ENCODE assay signal across 18 cellular contexts in the genomic region with DNA sequence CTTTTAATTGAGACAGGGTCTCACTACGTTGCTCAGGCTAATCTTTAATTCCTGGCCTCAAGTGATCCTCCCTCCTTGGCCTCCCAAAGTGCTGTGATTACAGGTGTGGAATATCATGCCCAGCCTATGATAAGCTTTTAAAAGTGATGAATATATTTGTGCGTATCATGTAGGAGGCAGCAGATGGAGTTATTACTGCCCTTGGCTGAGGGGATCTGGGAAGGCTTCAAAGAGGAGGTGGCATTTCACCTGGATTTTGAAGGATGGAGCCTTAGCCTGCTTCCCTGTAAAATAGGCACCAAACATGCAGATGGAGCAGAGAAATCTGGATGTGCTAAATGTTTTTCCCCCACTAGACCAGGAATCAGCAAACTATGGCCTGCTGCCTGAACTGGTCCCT. TPM values are rescaled to one million over a fixed set of nuclear protein-coding genes. Genes with fewer than 3 reads are reported as not detected.
DNase-seq lines count a peak whose midpoint lies in the region; ATAC-seq and TF ChIP-seq lines count a peak whose summit lies in the region.
"Had no signal": no experiment of that assay in that cellular context is flagged by ENCODE, and none has a peak within 500 bp of the region (broad histone marks: within the 10 kb centered on the region; RNA-seq: fewer than 3 reads in every experiment).

No MANE protein-coding gene starts in this region.

- no peaks in the 10 kb centered on the region for H3K27me3 Mint-ChIP-seq in activated T-cell treated with anti-CD3 and anti-CD28 coated beads, Interleukin-2, amount 50 U/mL, for 24 hours
- H3K27me3 Mint-ChIP-seq in CD4-positive, alpha-beta T cell = no peaks in the 10 kb centered on the region
- no peaks in the 10 kb centered on the region for H3K27me3 Mint-ChIP-seq in T-cell
- no peaks in the 10 kb centered on the region for H3K27me3 Mint-ChIP-seq in effector memory CD8-positive, alpha-beta T cell
- H3K27me3 Mint-ChIP-seq in activated naive CD8-positive, alpha-beta T cell treated with anti-CD3 and anti-CD28 coated beads, Interleukin-2, amount 50 U/mL, for 24 hours = no peaks in the 10 kb centered on the region

- intact Hi-C loops in CD4-positive, alpha-beta T cell (cut with DNase I, micrococcal nuclease) = no loop called here

- H3K4me3 Mint-ChIP-seq in activated T-cell treated with anti-CD3 and anti-CD28 coated beads, Interleukin-2, amount 50 U/mL, for 24 hours = no peak overlapping the region
- H3K4me3 Mint-ChIP-seq in CD4-positive, alpha-beta T cell = no peak overlapping the region
- H3K4me3 Mint-ChIP-seq in T-cell = no peak overlapping the region
- peak overlapping the region in 1 of 2 donors; percentile 19 for H3K4me3 Mint-ChIP-seq in effector memory CD8-positive, alpha-beta T cell
- H3K4me3 Mint-ChIP-seq in activated naive CD8-positive, alpha-beta T cell treated with anti-CD3 and anti-CD28 coated beads, Interleukin-2, amount 50 U/mL, for 24 hours = no peak overlapping the region
- H3K4me3 Mint-ChIP-seq: CD8-positive, alpha-beta T cell had no signal

- H3K9me3 Mint-ChIP-seq in activated T-cell treated with anti-CD3 and anti-CD28 coated beads, Interleukin-2, amount 50 U/mL, for 24 hours = no peaks in the 10 kb centered on the region
- H3K9me3 Mint-ChIP-seq in CD4-positive, alpha-beta T cell = no peaks in the 10 kb centered on the region
- no peaks in the 10 kb centered on the region for H3K9me3 Mint-ChIP-seq in T-cell
- no peaks in the 10 kb centered on the region for H3K9me3 Mint-ChIP-seq in effector memory CD8-positive, alpha-beta T cell
- H3K9me3 Mint-ChIP-seq in activated naive CD8-positive, alpha-beta T cell treated with anti-CD3 and anti-CD28 coated beads, Interleukin-2, amount 50 U/mL, for 24 hours = no peaks in the 10 kb centered on the region
- H3K9me3 Mint-ChIP-seq: CD8-positive, alpha-beta T cell; IgD-negative memory B cell had no signal

- H3K9me3 ChIP-seq in CD4-positive, alpha-beta T cell (ENCODE audit: control insufficient read depth, low read length) = no peaks in the 10 kb centered on the region
- H3K9me3 ChIP-seq: HAP-1 had no signal

- H3K27ac Mint-ChIP-seq in activated T-cell treated with anti-CD3 and anti-CD28 coated beads, Interleukin-2, amount 50 U/mL, for 24 hours = peak overlapping the region; percentile 64
- H3K27ac Mint-ChIP-seq in CD4-positive, alpha-beta T cell = peak overlapping the region; percentile 33
- peak overlapping the region; percentile 71 to 78 for H3K27ac Mint-ChIP-seq in T-cell
- H3K27ac Mint-ChIP-seq in effector memory CD8-positive, alpha-beta T cell = peak overlapping the region; percentile 32 to 71
- no peak overlapping the region for H3K27ac Mint-ChIP-seq in activated naive CD8-positive, alpha-beta T cell treated with anti-CD3 and anti-CD28 coated beads, Interleukin-2, amount 50 U/mL, for 24 hours
- H3K27ac Mint-ChIP-seq: CD8-positive, alpha-beta T cell; IgD-negative memory B cell had no signal

- no peak overlapping the region for H3K27ac ChIP-seq in CD4-positive, alpha-beta T cell (ENCODE audit: low read depth, low read length)

- CTCF ChIA-PET in CD4-positive, alpha-beta T cell (lab: Charles Lee) = interaction anchor here (0.7 to 1.7 kb wide), 3 partner anchors 30 to 129 kb away, joined by 3 to 4 read pairs (median 3); no protein-coding TSS in a partner anchor
- CTCF ChIA-PET in T-cell (lab: Charles Lee) = interaction anchor here in 1 of 2 donors (1.0 to 1.3 kb wide), 2 partner anchors 18 to 128 kb away, joined by 3 read pairs; no protein-coding TSS in a partner anchor

- no peak for DNase-seq in activated T-cell treated with anti-CD3 and anti-CD28 coated beads, Interleukin-2, amount 50 U/mL, for 24 hours
- no peak for DNase-seq in activated T-cell treated with anti-CD3 and anti-CD28 coated beads, Interleukin-2, amount 50 U/mL, for 48 hours
- DNase-seq in CD4-positive, alpha-beta T cell = no peak
- no peak for DNase-seq in T-cell
- DNase-seq in effector memory CD8-positive, alpha-beta T cell = no peak
- DNase-seq in SKM-1 treated with dmso at 0.1 percent for 144 hours (lab: John Stamatoyannopoulos, UW; ENCODE audit: unreplicated experiment) = no peak
- no peak for DNase-seq in activated naive CD8-positive, alpha-beta T cell treated with anti-CD3 and anti-CD28 coated beads, Interleukin-2, amount 50 U/mL, for 24 hours
- DNase-seq in NCI-H345 (lab: John Stamatoyannopoulos, UW) = no peak
- DNase-seq: CD8-positive, alpha-beta T cell; DMS79 treated with DMSO at 0.1 percent for 48 hours; NCI-H1105 treated with DMSO at 0.1 percent for 48 hours; NCI-H1694 treated with DMSO at 0.1 percent for 48 hours; NCI-H2107; NCI-H226; NCI-H69; SHP77 had no signal

- H3K27me3 ChIP-seq in CD4-positive, alpha-beta T cell (ENCODE audit: control insufficient read depth, insufficient read depth, low read length) = no peaks in the 10 kb centered on the region

- ATAC-seq in CD4-positive, alpha-beta T cell (ENCODE audit: poor library complexity) = no peak
- no peak for ATAC-seq in T-cell (replicated peaks in 1 of 4)
- ATAC-seq in effector memory CD8-positive, alpha-beta T cell (replicated peaks) = no peak
- no peak for ATAC-seq in activated naive CD8-positive, alpha-beta T cell treated with anti-CD3 and anti-CD28 coated beads, Interleukin-2, amount 50 U/mL, for 24 hours
- ATAC-seq: CD8-positive, alpha-beta T cell had no signal

- H3K4me1 Mint-ChIP-seq in activated T-cell treated with anti-CD3 and anti-CD28 coated beads, Interleukin-2, amount 50 U/mL, for 24 hours (ENCODE audit: low read depth) = peaks cover 64% of the 10 kb centered on the region
- peaks cover 57% of the 10 kb centered on the region for H3K4me1 Mint-ChIP-seq in CD4-positive, alpha-beta T cell (ENCODE audit: low read depth)
- H3K4me1 Mint-ChIP-seq in T-cell = peaks cover 61 to 77% (median 66%) of the 10 kb centered on the region in 3 donors
- H3K4me1 Mint-ChIP-seq in effector memory CD8-positive, alpha-beta T cell (ENCODE audit: low read depth in 2 of 2) = peaks cover 45 to 52% of the 10 kb centered on the region in 2 donors
- peaks cover 62% of the 10 kb centered on the region for H3K4me1 Mint-ChIP-seq in activated naive CD8-positive, alpha-beta T cell treated with anti-CD3 and anti-CD28 coated beads, Interleukin-2, amount 50 U/mL, for 24 hours

- POLR2A ChIA-PET in CD4-positive, alpha-beta T cell (lab: Charles Lee) = no interaction called here
- POLR2A ChIA-PET in T-cell (lab: Charles Lee) = interaction anchor here (0.6 kb wide), 2 partner anchors 164 to 365 kb away, joined by 7 to 8 read pairs; no protein-coding TSS in a partner anchor

- TF ChIP-seq CTCF in CD4-positive, alpha-beta T cell (IDR thresholded peaks at IDR 0.05) = no peak

- H3K36me3 Mint-ChIP-seq in activated T-cell treated with anti-CD3 and anti-CD28 coated beads, Interleukin-2, amount 50 U/mL, for 24 hours (ENCODE audit: low read depth) = peaks cover 24% of the 10 kb centered on the region
- peaks cover 17% of the 10 kb centered on the region for H3K36me3 Mint-ChIP-seq in CD4-positive, alpha-beta T cell (ENCODE audit: low read depth)
- peaks cover 16% of the 10 kb centered on the region for H3K36me3 Mint-ChIP-seq in T-cell
- peaks cover 21% of the 10 kb centered on the region for H3K36me3 Mint-ChIP-seq in effector memory CD8-positive, alpha-beta T cell (ENCODE audit: insufficient read depth)
- H3K36me3 Mint-ChIP-seq in activated naive CD8-positive, alpha-beta T cell treated with anti-CD3 and anti-CD28 coated beads, Interleukin-2, amount 50 U/mL, for 24 hours (ENCODE audit: low read depth) = peaks cover 15% of the 10 kb centered on the region

RNA-seq across cellular contexts. Expression of a gene that starts 10.1 kb away (rescaled TPM):
- 100 to 1,000 TPM; 175 to 183 TPM for total RNA-seq in CD4-positive, alpha-beta T cell
- 100 to 1,000 TPM; 225 to 334 (median 313) TPM for total RNA-seq in T-cell
